In genomic region chr3:51434746-51435323, GRCh38 we compare ENCODE assay signal across 8 cellular contexts. TPM values are rescaled to one million over a fixed set of nuclear protein-coding genes. Genes with fewer than 3 reads are reported as not detected.
DNase-seq lines count a peak whose midpoint lies in the region; ATAC-seq, FAIRE-seq and TF ChIP-seq lines count a peak whose summit lies in the region.

No MANE protein-coding gene starts in this region.

- H3K27ac ChIP-seq in A549 (no peak overlapping the region), tibial artery (no peak overlapping the region)
- H3K27ac ChIP-seq in naive thymus-derived CD4-positive, alpha-beta T cell (ENCODE audit: low read depth, low read length): no peak overlapping the region

- H3K27ac Mint-ChIP-seq in naive thymus-derived CD4-positive, alpha-beta T cell: peak overlapping the region in 6 of 9 donors; percentile 16 to 59 (median 34)

- H3K27me3 Mint-ChIP-seq in naive thymus-derived CD4-positive, alpha-beta T cell: no peaks in the 10 kb centered on the region

- CTCF ChIA-PET in A549 (lab: Yijun Ruan, JAX): interaction anchor here (0.7 to 1.6 kb wide), 11 partner anchors 9 to 819 kb away, joined by 3 to 11 read pairs (median 3); no protein-coding TSS in a partner anchor
- CTCF ChIA-PET in naive thymus-derived CD4-positive, alpha-beta T cell (lab: Charles Lee): interaction anchor here (0.6 to 2.0 kb wide), 11 partner anchors 9 to 1452 kb away, joined by 3 to 13 read pairs (median 4); no protein-coding TSS in a partner anchor

- H3K4me1 Mint-ChIP-seq in naive thymus-derived CD4-positive, alpha-beta T cell: peaks cover 5 to 13% (median 10%) of the 10 kb centered on the region in 7 donors

- H3K9me3 Mint-ChIP-seq in naive thymus-derived CD4-positive, alpha-beta T cell: no peaks in the 10 kb centered on the region

- FAIRE-seq in A549 (lab: Jason Lieb, UNC): no peak

- ATAC-seq in A549 (peak; percentile 86 to 92), GM19463 (IDR thresholded peaks at IDR 0.05; ENCODE audit: unreplicated experiment) (no peak)
- peak; percentile 90 for ATAC-seq in naive thymus-derived CD4-positive, alpha-beta T cell

- TF ChIP-seq POLR2A in A549 (IDR thresholded peaks at IDR 0.05; ENCODE audit: low read length): no peak

- H3K36me3 ChIP-seq in naive thymus-derived CD4-positive, alpha-beta T cell (ENCODE audit: control insufficient read depth in 2 of 3, insufficient read depth in 3 of 3, low read length in 3 of 3): peaks cover 0 to 56% (median 3%) of the 10 kb centered on the region in 3 experiments
- peaks cover 35 to 76% (median 35%) of the 10 kb centered on the region in 3 donors for H3K36me3 ChIP-seq in tibial artery

- intact Hi-C loops in naive thymus-derived CD4-positive, alpha-beta T cell (cut with micrococcal nuclease): loop anchor here (1.0 to 10.0 kb wide), 5 partner anchors 44 to 819 kb away; partner anchors contain the start of genes MANF (in 1 of the 2) and RBM15B (in 1 of the 2)
- intact Hi-C loops in tibial artery (cut with DNase I; ENCODE audit: low total_unique reads): no loop called here

- H3K36me3 Mint-ChIP-seq in naive thymus-derived CD4-positive, alpha-beta T cell: peaks cover 0 to 24% (median 7%) of the 10 kb centered on the region in 5 donors

- H3K9me3 ChIP-seq in A549 (no peaks in the 10 kb centered on the region), tibial artery (no peaks in the 10 kb centered on the region)
- no peaks in the 10 kb centered on the region for H3K9me3 ChIP-seq in naive thymus-derived CD4-positive, alpha-beta T cell (ENCODE audit: control insufficient read depth in 2 of 3, low read length in 3 of 3)

- H3K4me1 ChIP-seq in A549 (no peaks in the 10 kb centered on the region), tibial artery (peaks cover 0 to 5% (median 0%) of the 10 kb centered on the region in 4 donors)
- H3K4me1 ChIP-seq in naive thymus-derived CD4-positive, alpha-beta T cell (ENCODE audit: control insufficient read depth in 2 of 2, insufficient read depth in 2 of 2, low read length in 2 of 2): no peaks in the 10 kb centered on the region

- no peak overlapping the region for H3K4me2 ChIP-seq in A549

- DNase-seq in A549 (ENCODE audit: low read depth in 1 of 2, low spot score in 1 of 2): peak; percentile 23 to 65
- peak; percentile 63 for DNase-seq in GM12865 (ENCODE audit: low read depth)
- DNase-seq in NCI-H128 (lab: John Stamatoyannopoulos, UW; ENCODE audit: unreplicated experiment): peak; percentile 7
- peak; percentile 18 to 45 for DNase-seq in activated CD4-positive, alpha-beta T cell treated with anti-CD3 and anti-CD28 coated beads for 4 hours
- peak; percentile 77 for DNase-seq in epithelial cell of esophagus (ENCODE audit: low read depth)
- DNase-seq in naive thymus-derived CD4-positive, alpha-beta T cell: peak in 8 of 9 donors; percentile 26 to 64 (median 52)
- DNase-seq in tibial artery: no peak

- H3K4me3 ChIP-seq in A549: no peak overlapping the region
- no peak overlapping the region for H3K4me3 ChIP-seq in GM12865 (ENCODE audit: low read depth, low read length)
- H3K4me3 ChIP-seq in epithelial cell of esophagus (ENCODE audit: low read length): no peak overlapping the region
- no peak overlapping the region for H3K4me3 ChIP-seq in naive thymus-derived CD4-positive, alpha-beta T cell (ENCODE audit: low read length)
- no peak overlapping the region for H3K4me3 ChIP-seq in tibial artery

- peak; percentile 45 for TF ChIP-seq CTCF in A549 (IDR thresholded peaks at IDR 0.05)
- TF ChIP-seq CTCF in GM12865 (IDR thresholded peaks at IDR 0.05; ENCODE audit: insufficient read depth, low read depth, low read length, missing control alignments): peak; percentile 79
- peak; percentile 83 for TF ChIP-seq CTCF in epithelial cell of esophagus (IDR thresholded peaks at IDR 0.05; ENCODE audit: insufficient read depth, low read depth, low read length, missing control alignments)
- TF ChIP-seq CTCF in tibial artery (IDR thresholded peaks at IDR 0.05): peak; percentile 33 to 41

- peak in 1 of 2 experiments; percentile 20; a peak in 2 of 5 replicates for TF ChIP-seq RAD21 in A549 (conservative IDR thresholded peaks at IDR 0.05 in 1 of 2, IDR thresholded peaks at IDR 0.05 in 1 of 2)

- H3K4me3 Mint-ChIP-seq in naive thymus-derived CD4-positive, alpha-beta T cell: no peak overlapping the region

- no peak for TF ChIP-seq EP300 in A549 (IDR thresholded peaks at IDR 0.05)

- H3K27me3 ChIP-seq in naive thymus-derived CD4-positive, alpha-beta T cell (ENCODE audit: control insufficient read depth in 2 of 2, insufficient read depth in 2 of 2, low read length in 2 of 2): no peaks in the 10 kb centered on the region
- H3K27me3 ChIP-seq in tibial artery: no peaks in the 10 kb centered on the region

- POLR2A ChIA-PET in A549 (lab: Yijun Ruan, JAX): interaction anchor here (0.5 to 1.4 kb wide), 2 partner anchors 12 to 64 kb away, joined by 3 to 4 read pairs; partner anchors contain the start of gene DCAF1
- POLR2A ChIA-PET in naive thymus-derived CD4-positive, alpha-beta T cell (lab: Charles Lee): interaction anchor here (0.8 to 1.6 kb wide), 2 partner anchors 65 to 1290 kb away, joined by 3 to 4 read pairs; partner anchors contain the start of gene DCAF1

TF ChIP-seq in A549, 52 proteins besides CTCF, POLR2A, EP300 and RAD21:
- TF ChIP-seq TFCP2L1 (CRISPR knock-in tag; IDR thresholded peaks at IDR 0.05) (no peak), HDAC2 (IDR thresholded peaks at IDR 0.05) (no peak), POLR2AphosphoS2 (conservative IDR thresholded peaks at IDR 0.05; ENCODE audit: low read length) (no peak), E2F6 (IDR thresholded peaks at IDR 0.05; ENCODE audit: borderline replicate concordance, low read depth) (no peak), ESRRA (IDR thresholded peaks at IDR 0.05; ENCODE audit: borderline replicate concordance, low read length) (no peak), SREBF2 (IDR thresholded peaks at IDR 0.05) (no peak), JUN (IDR thresholded peaks at IDR 0.05) (no peak), MAFK (IDR thresholded peaks at IDR 0.05; ENCODE audit: partially characterized antibody) (no peak), RFX5 (IDR thresholded peaks at IDR 0.05) (no peak), CEBPB (IDR thresholded peaks at IDR 0.05) (no peak), JUNB (IDR thresholded peaks at IDR 0.05) (no peak), CBX8 (IDR thresholded peaks at IDR 0.05) (no peak), HOXA7 (CRISPR knock-in tag; IDR thresholded peaks at IDR 0.05) (no peak)

RNA-seq across cellular contexts. Expression of gene RBM15B, which starts 43.8 kb away (rescaled TPM):
- 7.9 and 10.9 TPM in 2 replicates for polyA plus RNA-seq in A549 (2011; rRNA removed)
- polyA plus RNA-seq in A549 (2012; cell fraction: cytosol; rRNA removed): 10.0 and 13.4 TPM in 2 replicates
- 8.4 and 8.7 TPM in 2 replicates for polyA plus RNA-seq in A549 (2012; cell fraction: nucleus; rRNA removed)
- polyA plus RNA-seq in A549 (2017; fragmentation: RNase III; extraction: RNeasy Plus Mini Kit Qiagen cat#74134 plus additional on column Dnase treatment): 15.4 to 18.0 TPM (median 17.0 TPM) in 3 replicates
- polyA minus RNA-seq in A549 (2011; rRNA and poly(A)+ RNA removed): 15.9 and 16.0 TPM in 2 replicates
- total RNA-seq in naive thymus-derived CD4-positive, alpha-beta T cell: 10 to 100 TPM; 29.9 to 40.6 (median 31.3) TPM
- 10 to 100 TPM; 12.8 to 22.8 TPM for polyA plus RNA-seq in naive thymus-derived CD4-positive, alpha-beta T cell

RNA-seq across cellular contexts. Expression of gene MANF, which starts 49.7 kb away (rescaled TPM):
- polyA plus RNA-seq in A549 (2011; rRNA removed) (62.8 and 84.9 TPM in 2 replicates), A549 (2017; fragmentation: RNase III; extraction: RNeasy Plus Mini Kit Qiagen cat#74134 plus additional on column Dnase treatment) (64.3 to 67.8 TPM (median 67.1 TPM) in 3 replicates)
- polyA plus RNA-seq in A549 (2012; cell fraction: cytosol; rRNA removed): 39.6 and 51.7 TPM in 2 replicates
- polyA plus RNA-seq in A549 (2012; cell fraction: nucleus; rRNA removed): 10.4 and 16.3 TPM in 2 replicates
- polyA minus RNA-seq in A549 (2011; rRNA and poly(A)+ RNA removed): 7.0 and 9.9 TPM in 2 replicates
- 100 to 1,000 TPM in 1 of 5 experiments, 10 to 100 TPM in 4; 28.2 to 182 (median 68.0) TPM for total RNA-seq in naive thymus-derived CD4-positive, alpha-beta T cell
- 10 to 100 TPM; 40.9 to 48.4 TPM for polyA plus RNA-seq in naive thymus-derived CD4-positive, alpha-beta T cell

Comparison
In these comparisons a context has a peak if more than half of its experiments do, and no peak if none do; other contexts are left out.
1. DNase-seq: peak in A549 (2 of 2), GM12865 (single experiment), NCI-H128 (single experiment), activated CD4-positive, alpha-beta T cell treated with anti-CD3 and anti-CD28 coated beads for 4 hours (2 of 2), epithelial cell of esophagus (single experiment) and naive thymus-derived CD4-positive, alpha-beta T cell (8 of 9); none in tibial artery (0 of 2).
2. Peak in every context shown above with its lines, with median percentiles within 50 percentile points of each other: CTCF ChIP-seq.